In genomic region chr5:135376961-135377621, GRCh38 we compare ENCODE assay signal across 8 cellular contexts. TPM values are rescaled to one million over a fixed set of nuclear protein-coding genes. Genes with fewer than 3 reads are reported as not detected.
A peak's percentile ranks its signal among the peaks of the same experiment; 100 is the strongest.
DNase-seq lines count a peak whose midpoint lies in the region; ATAC-seq and TF ChIP-seq lines count a peak whose summit lies in the region.

No MANE protein-coding gene starts in this region.

- in situ Hi-C loops in GM13976 (cut with MboI; ENCODE audit: low sequenced_read_pairs, unreplicated experiment) = no loop called here

- intact Hi-C loops in posterior vena cava (cut with DNase I) = no loop called here

- peak; percentile 70 for ATAC-seq in GM21786 (IDR thresholded peaks at IDR 0.05; ENCODE audit: unreplicated experiment)
- no peak for ATAC-seq in HG03280 (IDR thresholded peaks at IDR 0.05; ENCODE audit: unreplicated experiment)

- no peak for TF ChIP-seq CTCF in GM13976 (IDR thresholded peaks at IDR 0.05; ENCODE audit: borderline replicate concordance, control extremely low read depth, extremely low read depth, insufficient read depth, missing control alignments)

- DNase-seq in GM13976 (ENCODE audit: low spot score) (peak; percentile 60), NCI-H1694 treated with DMSO at 0.1 percent for 48 hours (lab: John Stamatoyannopoulos, UW) (peak; percentile 5), islet precursor cell (peak; percentile 52), HCEC 1CT (no peak), NCI-H2171 (lab: John Stamatoyannopoulos, UW) (no peak), posterior vena cava (ENCODE audit: low spot score) (no peak)

RNA-seq across cellular contexts. Expression of gene MACROH2A1, which starts 21.9 kb away (rescaled TPM):
- 10 to 100 TPM; 98.0 to 99.6 TPM for total RNA-seq in posterior vena cava

Comparison
In these comparisons a context has a peak if more than half of its experiments do, and no peak if none do; other contexts are left out.
1. DNase-seq: peak in GM13976 (single experiment), NCI-H1694 treated with DMSO at 0.1 percent for 48 hours (single experiment) and islet precursor cell (single experiment); none in HCEC 1CT (single experiment), NCI-H2171 (single experiment) and posterior vena cava (single experiment).